Comparison of ENCODE assay signal across 1 cellular context in genomic region chr11:79021601-79022000, GRCh38.
TF ChIP-seq lines count a peak whose summit lies in the region.

No MANE protein-coding gene starts in this region.

TF ChIP-seq in IMR-90, 13 proteins besides CTCF, POLR2A, EP300 and RAD21 (continued from another document):
- TF ChIP-seq, protein P1, sequence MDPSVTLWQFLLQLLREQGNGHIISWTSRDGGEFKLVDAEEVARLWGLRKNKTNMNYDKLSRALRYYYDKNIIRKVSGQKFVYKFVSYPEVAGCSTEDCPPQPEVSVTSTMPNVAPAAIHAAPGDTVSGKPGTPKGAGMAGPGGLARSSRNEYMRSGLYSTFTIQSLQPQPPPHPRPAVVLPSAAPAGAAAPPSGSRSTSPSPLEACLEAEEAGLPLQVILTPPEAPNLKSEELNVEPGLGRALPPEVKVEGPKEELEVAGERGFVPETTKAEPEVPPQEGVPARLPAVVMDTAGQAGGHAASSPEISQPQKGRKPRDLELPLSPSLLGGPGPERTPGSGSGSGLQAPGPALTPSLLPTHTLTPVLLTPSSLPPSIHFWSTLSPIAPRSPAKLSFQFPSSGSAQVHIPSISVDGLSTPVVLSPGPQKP (IDR thresholded peaks at IDR 0.05; ENCODE audit: borderline replicate concordance, low read depth, low read length), result no peak
